In genomic region chr2:214808481-214808931, GRCh38 we compare ENCODE assay signal across 2 cellular contexts.
TF ChIP-seq lines count a peak whose summit lies in the region.

No MANE protein-coding gene starts in this region.

TF ChIP-seq in GM12878, 131 proteins besides CTCF, POLR2A, EP300 and RAD21 (continued from another document):
- TF ChIP-seq E2F8 (IDR thresholded peaks at IDR 0.05; ENCODE audit: low read depth, partially characterized antibody) (no peak), USF1 (IDR thresholded peaks at IDR 0.05; ENCODE audit: borderline replicate concordance, extremely low read length, insufficient read depth, low read depth, low read length) (no peak)
TF ChIP-seq in GM12878: peak in this region for 0.

TF ChIP-seq in liver, 16 proteins besides CTCF, POLR2A, EP300 and RAD21 (continued from another document):
- no peak for TF ChIP-seq REST (IDR thresholded peaks at IDR 0.05)
- no peak for TF ChIP-seq EGR1 (IDR thresholded peaks at IDR 0.05; ENCODE audit: low read depth in 2 of 2)
- TF ChIP-seq RXRA (IDR thresholded peaks at IDR 0.05): no peak
- TF ChIP-seq SP1 (IDR thresholded peaks at IDR 0.05): no peak
- no peak for TF ChIP-seq ZBTB33 (IDR thresholded peaks at IDR 0.05)
- TF ChIP-seq TAF1 (conservative IDR thresholded peaks at IDR 0.05): no peak
